8 cellular contexts compared by ENCODE assay signal in genomic region chr15:70196314-70197291, GRCh38.
A peak's percentile ranks its signal among the peaks of the same experiment; 100 is the strongest.
DNase-seq lines count a peak whose midpoint lies in the region; ATAC-seq lines count a peak whose summit lies in the region.

No MANE protein-coding gene starts in this region.

- H3K9me3 Mint-ChIP-seq in activated T-helper 2 cell treated with anti-CD3 and anti-CD28 coated beads, Interferon-gamma antibody, Interleukin-2, Interleukin-4, amounts not matched to agents 10 μg/mL and 5 μg/mL and 100 μg/mL, durations not matched to agents 14 hours and 24 hours and 36 hours: no peaks in the 10 kb centered on the region

- intact Hi-C loops in activated T-helper 2 cell treated with anti-CD3 and anti-CD28 coated beads, Interferon-gamma antibody, Interleukin-2, Interleukin-4, amounts not matched to agents 10 μg/mL and 5 μg/mL and 100 μg/mL, durations not matched to agents 14 hours and 24 hours and 36 hours (cut with micrococcal nuclease): no loop called here

- no peak overlapping the region for H3K27ac Mint-ChIP-seq in activated T-helper 2 cell treated with anti-CD3 and anti-CD28 coated beads, Interferon-gamma antibody, Interleukin-2, Interleukin-4, amounts not matched to agents 10 μg/mL and 5 μg/mL and 100 μg/mL, durations not matched to agents 14 hours and 24 hours and 36 hours

- H3K4me3 Mint-ChIP-seq in activated T-helper 2 cell treated with anti-CD3 and anti-CD28 coated beads, Interferon-gamma antibody, Interleukin-2, Interleukin-4, amounts not matched to agents 10 μg/mL and 5 μg/mL and 100 μg/mL, durations not matched to agents 14 hours and 24 hours and 36 hours (ENCODE audit: low read depth): no peak overlapping the region

- H3K36me3 Mint-ChIP-seq in activated T-helper 2 cell treated with anti-CD3 and anti-CD28 coated beads, Interferon-gamma antibody, Interleukin-2, Interleukin-4, amounts not matched to agents 10 μg/mL and 5 μg/mL and 100 μg/mL, durations not matched to agents 14 hours and 24 hours and 36 hours (ENCODE audit: low read depth): no peaks in the 10 kb centered on the region

- ATAC-seq in HG02870 (IDR thresholded peaks at IDR 0.05; ENCODE audit: unreplicated experiment): peak; percentile 91

- H3K4me3 ChIP-seq in skin epidermis: no peak overlapping the region

- H3K4me1 Mint-ChIP-seq in activated T-helper 2 cell treated with anti-CD3 and anti-CD28 coated beads, Interferon-gamma antibody, Interleukin-2, Interleukin-4, amounts not matched to agents 10 μg/mL and 5 μg/mL and 100 μg/mL, durations not matched to agents 14 hours and 24 hours and 36 hours (ENCODE audit: low read depth): no peaks in the 10 kb centered on the region

- DNase-seq in NCI-H2081 (lab: John Stamatoyannopoulos, UW) (peak; percentile 18 to 72), NCI-H2081 treated with DMSO at 0.1 percent for 48 hours (lab: John Stamatoyannopoulos, UW) (no peak), NCI-H2107 (lab: John Stamatoyannopoulos, UW) (peak; percentile 89), glomerular visceral epithelial cell (ENCODE audit: extremely low spot score) (peak; percentile 94)
- DNase-seq in activated CD4-positive, alpha-beta T cell treated with anti-CD3 and anti-CD28 coated beads for 4 hours: peak; percentile 33
- no peak for DNase-seq in activated T-helper 2 cell treated with anti-CD3 and anti-CD28 coated beads, Interferon-gamma antibody, Interleukin-2, Interleukin-4, amounts not matched to agents 10 μg/mL and 5 μg/mL and 100 μg/mL, durations not matched to agents 14 hours and 24 hours and 36 hours (ENCODE audit: low spot score)

- H3K27ac ChIP-seq in skin epidermis: peak overlapping the region in 19 of 21 experiments; percentile 35 to 78 (median 60)

- peaks cover 5% of the 10 kb centered on the region for H3K27me3 Mint-ChIP-seq in activated T-helper 2 cell treated with anti-CD3 and anti-CD28 coated beads, Interferon-gamma antibody, Interleukin-2, Interleukin-4, amounts not matched to agents 10 μg/mL and 5 μg/mL and 100 μg/mL, durations not matched to agents 14 hours and 24 hours and 36 hours (ENCODE audit: low read depth)

Comparison
In these comparisons a context has a peak if more than half of its experiments do, and no peak if none do; other contexts are left out.
1. DNase-seq: peak in NCI-H2081 (2 of 2), NCI-H2107 (single experiment), activated CD4-positive, alpha-beta T cell treated with anti-CD3 and anti-CD28 coated beads for 4 hours (2 of 2) and glomerular visceral epithelial cell (single experiment); none in NCI-H2081 treated with DMSO at 0.1 percent for 48 hours (single experiment) and activated T-helper 2 cell treated with anti-CD3 and anti-CD28 coated beads, Interferon-gamma antibody, Interleukin-2, Interleukin-4, amounts not matched to agents 10 μg/mL and 5 μg/mL and 100 μg/mL, durations not matched to agents 14 hours and 24 hours and 36 hours (single experiment).